29 cellular contexts compared by ENCODE assay signal in the genomic region with DNA sequence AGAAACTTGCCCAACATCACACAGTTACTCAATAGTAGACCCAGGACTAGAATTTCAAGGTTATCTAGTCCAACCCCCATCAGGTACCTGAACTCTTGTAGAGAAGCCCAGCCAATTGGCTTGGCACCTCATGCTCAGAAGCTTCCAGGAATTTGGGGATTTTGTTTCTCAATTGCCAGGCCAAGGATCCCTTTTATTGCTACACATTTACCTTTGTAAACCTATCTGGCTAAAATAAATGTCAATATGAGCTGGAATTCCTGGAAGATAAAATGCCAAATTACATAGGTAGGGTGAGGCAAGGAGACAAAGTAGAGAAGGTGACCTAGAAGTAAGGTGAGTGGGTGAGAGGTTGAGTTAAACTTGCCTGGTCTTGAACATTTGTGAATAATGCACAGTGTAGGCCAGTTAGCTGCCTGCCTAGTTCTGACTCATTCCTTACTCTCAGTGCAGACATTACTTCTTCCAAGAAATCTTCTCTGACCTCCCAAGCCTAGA. TPM values are rescaled to one million over a fixed set of nuclear protein-coding genes. Genes with fewer than 3 reads are reported as not detected.
DNase-seq lines count a peak whose midpoint lies in the region; ATAC-seq and TF ChIP-seq lines count a peak whose summit lies in the region.
"Had no signal": no experiment of that assay in that cellular context is flagged by ENCODE, and none has a peak within 500 bp of the region (broad histone marks: within the 10 kb centered on the region; RNA-seq: fewer than 3 reads in every experiment).

No MANE protein-coding gene starts in this region.

- no peak overlapping the region for H3K4me3 ChIP-seq in HCT116 (replicated peaks in 1 of 2; ENCODE audit: low read depth in 1 of 2, low read length in 2 of 2)
- H3K4me3 ChIP-seq in PC-3 (ENCODE audit: low read length) = no peak overlapping the region
- no peak overlapping the region for H3K4me3 ChIP-seq in esophagus muscularis mucosa
- H3K4me3 ChIP-seq: body of pancreas, GM12878, ovary, SJSA1 had no signal

- H3K27ac ChIP-seq in HCT116 (ENCODE audit: low read depth, low read length) = no peak overlapping the region
- H3K27ac ChIP-seq in PC-3 (ENCODE audit: low read length) = no peak overlapping the region
- no peak overlapping the region for H3K27ac ChIP-seq in esophagus muscularis mucosa (replicated peaks in 1 of 4)
- H3K27ac ChIP-seq: body of pancreas, ovary, SJSA1 had no signal

- H3F3A ChIP-seq in PC-3 (ENCODE audit: low read length, unreplicated experiment) = no peaks in the 10 kb centered on the region

- BruUV-seq in HCT116 (replicated peaks; lab: Mats Ljungman, UMichigan) = no TSS peak
- BruUV-seq in PC-3 (replicated peaks; lab: Mats Ljungman, UMichigan) = no TSS peak

- CTCF ChIA-PET in HCT116 (lab: Charles Lee) = no interaction called here
- CTCF ChIA-PET in PC-3 (lab: Charles Lee) = no interaction called here

- H3K4me2 ChIP-seq in HCT116 (ENCODE audit: low read length) (peak overlapping the region; percentile 25; the same call in 1 of the 2 replicates), PC-3 (ENCODE audit: low read length) (no peak overlapping the region)

- TF ChIP-seq RAD21 in HCT116 (IDR thresholded peaks at IDR 0.05; ENCODE audit: low read depth) = no peak

- DNase-seq in HCT116 (ENCODE audit: low read depth, low spot score) (no peak), PC-3 (peak; percentile 39), esophagus muscularis mucosa (ENCODE audit: extremely low spot score) (peak; percentile 3), renal cortical epithelial cell (ENCODE audit: low read depth) (peak; percentile 48), DMS153 treated with DMSO at 0.1 percent for 48 hours (lab: John Stamatoyannopoulos, UW; ENCODE audit: unreplicated experiment) (no peak), NCI-H1092 (lab: John Stamatoyannopoulos, UW) (no peak)
- DNase-seq in activated naive CD4-positive, alpha-beta T cell treated with anti-CD3 and anti-CD28 coated beads, Interleukin-2, amount 50 U/mL, for 16 hours = no peak
- DNase-seq: activated CD4-positive, alpha-beta T cell treated with anti-CD3 and anti-CD28 coated beads, Interleukin-2, amount 10 ng/mL, durations not matched to agents 24 days and 14 days; body of pancreas; CD8-positive, alpha-beta memory T cell; DMS153; effector CD8-positive, alpha-beta T cell; glutamatergic neuron; left colon; naive thymus-derived CD8-positive, alpha-beta T cell; NCI-H1105; NCI-H510A; ovary; stimulated activated CD8-positive, alpha-beta memory T cell treated with anti-CD3 and anti-CD28 coated beads, Interleukin-4, amount 100 ng/mL, for 48 hours; substantia nigra had no signal

- no peak for TF ChIP-seq EP300 in esophagus muscularis mucosa (IDR thresholded peaks at IDR 0.05)

- H3K4me1 ChIP-seq in HCT116 (ENCODE audit: control insufficient read depth in 1 of 2, insufficient read depth in 2 of 2, low read length in 2 of 2) (peaks cover 4 to 34% of the 10 kb centered on the region in 2 experiments), PC-3 (ENCODE audit: insufficient read depth, low read length) (peaks cover 37% of the 10 kb centered on the region), esophagus muscularis mucosa (no peaks in the 10 kb centered on the region)
- H3K4me1 ChIP-seq: SJSA1 had no signal

- TF ChIP-seq POLR2A in HCT116 (IDR thresholded peaks at IDR 0.05; ENCODE audit: borderline replicate concordance, extremely low read depth, insufficient read depth, insufficient read length) (no peak), esophagus muscularis mucosa (IDR thresholded peaks at IDR 0.05; ENCODE audit: low read depth) (no peak)

- no peak overlapping the region for H3K9ac ChIP-seq in HCT116 (ENCODE audit: low read length)
- H3K9ac ChIP-seq in PC-3 (ENCODE audit: low read length) = no peak overlapping the region

- H3K79me2 ChIP-seq in HCT116 (ENCODE audit: insufficient read depth, low read length) (no peaks in the 10 kb centered on the region), PC-3 (ENCODE audit: low read length) (no peaks in the 10 kb centered on the region)

- no peaks in the 10 kb centered on the region for H4K20me1 ChIP-seq in HCT116 (ENCODE audit: insufficient read depth)
- no peaks in the 10 kb centered on the region for H4K20me1 ChIP-seq in PC-3 (ENCODE audit: low read length)

- H3K27me3 ChIP-seq in HCT116 (ENCODE audit: insufficient read depth, low read length) (no peaks in the 10 kb centered on the region), PC-3 (ENCODE audit: low read length) (no peaks in the 10 kb centered on the region), esophagus muscularis mucosa (no peaks in the 10 kb centered on the region)
- H3K27me3 ChIP-seq: body of pancreas, ovary, SJSA1 had no signal

- RAD21 ChIA-PET in HCT116 (lab: Charles Lee; ENCODE audit: low non-redundant PET in 1 of 2, low total read pairs in 2 of 2, uncharacterized antibody in 2 of 2, unreplicated experiment in 2 of 2) = no interaction called here

- H3K9me3 ChIP-seq in HCT116 (ENCODE audit: control insufficient read depth in 1 of 2, insufficient read depth in 1 of 2, low read depth in 1 of 2, low read length in 2 of 2) = no peaks in the 10 kb centered on the region
- H3K9me3 ChIP-seq in PC-3 (ENCODE audit: low read length) = no peaks in the 10 kb centered on the region
- H3K9me3 ChIP-seq in esophagus muscularis mucosa = peaks cover 0 to 26% (median 19%) of the 10 kb centered on the region in 4 donors
- H3K9me3 ChIP-seq: SJSA1 had no signal

- POLR2A ChIA-PET in HCT116 (lab: Charles Lee) (no interaction called here), PC-3 (lab: Charles Lee; ENCODE audit: unreplicated experiment) (no interaction called here)

- no peaks in the 10 kb centered on the region for H3K36me3 ChIP-seq in HCT116 (ENCODE audit: control insufficient read depth in 1 of 2, insufficient read depth in 2 of 2, low read length in 2 of 2)
- no peaks in the 10 kb centered on the region for H3K36me3 ChIP-seq in PC-3 (ENCODE audit: low read depth, low read length)
- no peaks in the 10 kb centered on the region for H3K36me3 ChIP-seq in esophagus muscularis mucosa
- H3K36me3 ChIP-seq: ovary, SJSA1 had no signal

- ATAC-seq in HCT116 (no peak), PC-3 (peak; percentile 13; the same call in 1 of the 2 replicates)
- ATAC-seq: body of pancreas; GM12878; left colon; naive thymus-derived CD8-positive, alpha-beta T cell; Panc1; sciatic nerve had no signal

- TF ChIP-seq CTCF in HCT116 (IDR thresholded peaks at IDR 0.05 in 2 of 3, conservative IDR thresholded peaks at IDR 0.05 in 1 of 3; ENCODE audit: borderline replicate concordance in 1 of 3, insufficient read depth in 1 of 3, low read depth in 2 of 3, low read length in 2 of 3) (no peak), PC-3 (conservative IDR thresholded peaks at IDR 0.05; ENCODE audit: low read depth, low read length) (no peak), esophagus muscularis mucosa (IDR thresholded peaks at IDR 0.05) (no peak)

- no peaks in the 10 kb centered on the region for H3K9me2 ChIP-seq in HCT116 (ENCODE audit: insufficient read depth)
- H3K9me2 ChIP-seq in PC-3 (replicated peaks; ENCODE audit: low read length) = no peaks in the 10 kb centered on the region

- H2AFZ ChIP-seq in HCT116 (ENCODE audit: low read depth, low read length, poor library complexity, severe bottlenecking) (no peak overlapping the region), PC-3 (ENCODE audit: low read length) (no peak overlapping the region)

- intact Hi-C loops in HCT116 (cut with micrococcal nuclease) (no loop called here), PC-3 (cut with micrococcal nuclease) (no loop called here), esophagus muscularis mucosa (cut with DNase I) (no loop called here)

TF ChIP-seq in HCT116, 20 proteins besides CTCF, POLR2A, EP300 and RAD21:
- no peak for TF ChIP-seq POLR2AphosphoS5 (IDR thresholded peaks at IDR 0.05; ENCODE audit: low read depth, low read length)
- TF ChIP-seq FOSL1 (IDR thresholded peaks at IDR 0.05; ENCODE audit: low read depth) = peak; percentile 30; the same call in 1 of the 2 replicates
- TF ChIP-seq SP1 (IDR thresholded peaks at IDR 0.05; ENCODE audit: low read depth) = peak; percentile 20; the same call in 1 of the 2 replicates
- TF ChIP-seq JUND (IDR thresholded peaks at IDR 0.05) = peak; percentile 32; the same call in 1 of the 2 replicates
TF ChIP-seq in HCT116: peak in this region for 3.

RNA-seq across cellular contexts. Expression of a gene that starts 36.3 kb away (rescaled TPM):
- total RNA-seq in HCT116 (2021; ENCODE audit: unreplicated experiment) = not detected
- 0.05 TPM in 1 of 2 replicates, not detected in the other for polyA plus RNA-seq in HCT116 (2012)
- not detected in 2 replicates for total RNA-seq in PC-3 (2014; rRNA removed)
- total RNA-seq in esophagus muscularis mucosa = under 1 TPM in 2 of 4 donors, not detected in 2; 0.40 to 0.42 TPM
- total RNA-seq in renal cortical epithelial cell = not detected in 2 replicates
- total RNA-seq: activated CD4-positive, alpha-beta T cell treated with anti-CD3 and anti-CD28 coated beads, Interleukin-2, amount 10 ng/mL, durations not matched to agents 24 days and 14 days; activated T-helper 1 cell treated with anti-CD3 and anti-CD28 coated beads, Interleukin-12 subunit alpha, Interleukin-12 subunit beta, Interleukin-2, Interleukin-4 antibody, amounts not matched to agents 30 ng/mL and 10 ng/mL and 1 ng/mL, durations not matched to agents 14 hours and 24 hours and 36 hours; body of pancreas; CD8-positive, alpha-beta memory T cell; fibroblast of lung; GM12878; left colon; LHCN-M2; mesenteric fat pad; naive thymus-derived CD8-positive, alpha-beta T cell; SJSA1; T-helper 1 cell treated with Interleukin-12 subunit alpha and Interleukin-12 subunit beta and Interleukin-4 antibody, amounts not matched to agents 30 ng/mL and 1 ng/mL, for 36 hours had no signal
- polyA plus RNA-seq: CD8-positive, alpha-beta memory T cell; fibroblast of lung; naive thymus-derived CD8-positive, alpha-beta T cell had no signal

RNA-seq across cellular contexts. Expression of a gene that starts 59.5 kb away (rescaled TPM):
- total RNA-seq in HCT116 (2021; ENCODE audit: unreplicated experiment) = 0.59 TPM
- 0.35 and 0.55 TPM in 2 replicates for polyA plus RNA-seq in HCT116 (2012)
- 0.73 and 0.86 TPM in 2 replicates for total RNA-seq in PC-3 (2014; rRNA removed)
- under 1 TPM in 3 of 4 donors, not detected in 1; 0.17 to 0.69 (median 0.42) TPM for total RNA-seq in esophagus muscularis mucosa
- total RNA-seq in renal cortical epithelial cell = 0.15 TPM in 1 of 2 replicates, not detected in the other
- total RNA-seq: LHCN-M2 had no signal
- polyA plus RNA-seq: fibroblast of lung had no signal

Comparison
In these comparisons a context has a peak if more than half of its experiments do, and no peak if none do; other contexts are left out.
1. DNase-seq: peak in PC-3 (single experiment), esophagus muscularis mucosa (single experiment) and renal cortical epithelial cell (single experiment); none in HCT116 (single experiment), DMS153 treated with DMSO at 0.1 percent for 48 hours (single experiment), NCI-H1092 (single experiment) and activated naive CD4-positive, alpha-beta T cell treated with anti-CD3 and anti-CD28 coated beads, Interleukin-2, amount 50 U/mL, for 16 hours (single experiment).